Comparison of ENCODE assay signal across 1 cellular context in genomic region chr1:114015075-114015474, GRCh38.
TF ChIP-seq lines count a peak whose summit lies in the region.

No MANE protein-coding gene starts in this region.

TF ChIP-seq in HCT116, 20 proteins besides CTCF, POLR2A, EP300 and RAD21 (continued from another document):
- TF ChIP-seq YY1 (IDR thresholded peaks at IDR 0.05; ENCODE audit: extremely low read depth, insufficient replicate concordance, low read depth, low read length) (no peak), CBX3 (IDR thresholded peaks at IDR 0.05; ENCODE audit: low read depth) (peak; percentile 48; the same call in 1 of the 2 replicates), JUND (IDR thresholded peaks at IDR 0.05) (peak; percentile 67), ZNF274 (IDR thresholded peaks at IDR 0.05; ENCODE audit: low read depth, low read length) (no peak)
